23 cellular contexts compared by ENCODE assay signal in genomic region chr15:51580982-51581381, GRCh38. TPM values are rescaled to one million over a fixed set of nuclear protein-coding genes. Genes with fewer than 3 reads are reported as not detected.
DNase-seq lines count a peak whose midpoint lies in the region; ATAC-seq and TF ChIP-seq lines count a peak whose summit lies in the region.
"Had no signal": no experiment of that assay in that cellular context is flagged by ENCODE, and none has a peak within 500 bp of the region (broad histone marks: within the 10 kb centered on the region; RNA-seq: fewer than 3 reads in every experiment).

No MANE protein-coding gene starts in this region.

- peak overlapping the region; percentile 72 for H3K27ac Mint-ChIP-seq in dendritic cell treated with granulocyte-macrophage colony-stimulating factor and Interleukin-4, amounts not matched to agents 40 ng/mL and 50 ng/mL, for 4 days
- no peak overlapping the region for H3K27ac Mint-ChIP-seq in glutamatergic neuron (ENCODE audit: unreplicated experiment)
- no peak overlapping the region for H3K27ac Mint-ChIP-seq in CD8-positive, alpha-beta T cell
- H3K27ac Mint-ChIP-seq: CD4-positive, CD25-positive, alpha-beta regulatory T cell had no signal

- peak; percentile 24 for DNase-seq in ELR (ENCODE audit: low read depth)
- DNase-seq in NB4 (ENCODE audit: low read depth) = peak; percentile 90
- no peak for DNase-seq in smooth muscle cell (lab: John Stamatoyannopoulos, UW; ENCODE audit: unreplicated experiment)
- DNase-seq in glutamatergic neuron = no peak
- no peak for DNase-seq in HK-2 (ENCODE audit: unreplicated experiment)
- DNase-seq in CD8-positive, alpha-beta T cell = no peak
- DNase-seq: BE2C; Caco-2; CD4-positive, CD25-positive, alpha-beta regulatory T cell; DMS 273 treated with DMSO at 0.1 percent for 48 hours; DMS79 treated with DMSO at 0.1 percent for 48 hours; MM.1S; NCI-H1092; NCI-H1436; NCI-H187 treated with DMSO at 0.1 percent for 48 hours; NCI-H2107; NCI-H446 treated with DMSO at 0.1 percent for 48 hours; NCI-H526 treated with DMSO at 0.1 percent for 48 hours; PC-3; RPMI8226; SHP77; SK-N-SH had no signal

- no peak for ATAC-seq in CD8-positive, alpha-beta T cell
- ATAC-seq: PC-3 had no signal

- H3K9me3 ChIP-seq in smooth muscle cell (replicated peaks; ENCODE audit: low read depth) = no peaks in the 10 kb centered on the region
- H3K9me3 ChIP-seq in CD8-positive, alpha-beta T cell (ENCODE audit: low read length) = no peaks in the 10 kb centered on the region
- H3K9me3 ChIP-seq: BE2C, Caco-2, SK-N-SH had no signal

- H3K9me3 Mint-ChIP-seq in dendritic cell treated with granulocyte-macrophage colony-stimulating factor and Interleukin-4, amounts not matched to agents 40 ng/mL and 50 ng/mL, for 4 days = no peaks in the 10 kb centered on the region
- no peaks in the 10 kb centered on the region for H3K9me3 Mint-ChIP-seq in glutamatergic neuron (ENCODE audit: unreplicated experiment)
- H3K9me3 Mint-ChIP-seq in CD8-positive, alpha-beta T cell = peaks cover 7% of the 10 kb centered on the region

- peaks cover 33% of the 10 kb centered on the region for H3K4me1 ChIP-seq in smooth muscle cell (ENCODE audit: low read depth)
- H3K4me1 ChIP-seq in CD8-positive, alpha-beta T cell (ENCODE audit: insufficient read depth, low read length) = no peaks in the 10 kb centered on the region

- intact Hi-C loops in dendritic cell treated with granulocyte-macrophage colony-stimulating factor and Interleukin-4, amounts not matched to agents 40 ng/mL and 50 ng/mL, for 4 days (cut with micrococcal nuclease) = no loop called here
- intact Hi-C loops in CD8-positive, alpha-beta T cell (cut with DNase I, micrococcal nuclease) = no loop called here

- H3K4me2 ChIP-seq in smooth muscle cell = peak overlapping the region; percentile 64
- H3K4me2 ChIP-seq: SK-N-SH had no signal

- no peaks in the 10 kb centered on the region for H3K27me3 Mint-ChIP-seq in dendritic cell treated with granulocyte-macrophage colony-stimulating factor and Interleukin-4, amounts not matched to agents 40 ng/mL and 50 ng/mL, for 4 days
- H3K27me3 Mint-ChIP-seq in glutamatergic neuron (ENCODE audit: unreplicated experiment) = no peaks in the 10 kb centered on the region
- H3K27me3 Mint-ChIP-seq in CD8-positive, alpha-beta T cell (ENCODE audit: low read depth) = no peaks in the 10 kb centered on the region

- peaks cover 28% of the 10 kb centered on the region for H3K36me3 Mint-ChIP-seq in dendritic cell treated with granulocyte-macrophage colony-stimulating factor and Interleukin-4, amounts not matched to agents 40 ng/mL and 50 ng/mL, for 4 days (ENCODE audit: low read depth)
- peaks cover 5% of the 10 kb centered on the region for H3K36me3 Mint-ChIP-seq in glutamatergic neuron (ENCODE audit: unreplicated experiment)
- H3K36me3 Mint-ChIP-seq in CD8-positive, alpha-beta T cell = no peaks in the 10 kb centered on the region
- H3K36me3 Mint-ChIP-seq: CD4-positive, CD25-positive, alpha-beta regulatory T cell had no signal

- TF ChIP-seq CTCF in NB4 (IDR thresholded peaks at IDR 0.05; ENCODE audit: low read depth, low read length) = no peak
- no peak for TF ChIP-seq CTCF in smooth muscle cell (IDR thresholded peaks at IDR 0.05; ENCODE audit: borderline replicate concordance, insufficient read depth, poor library complexity, severe bottlenecking)
- TF ChIP-seq CTCF in glutamatergic neuron (IDR thresholded peaks at IDR 0.05; ENCODE audit: partially characterized antibody, unreplicated experiment) = no peak
- TF ChIP-seq CTCF in CD8-positive, alpha-beta T cell (IDR thresholded peaks at IDR 0.05) = no peak

- H3K27me3 ChIP-seq in smooth muscle cell (ENCODE audit: low read depth) = no peaks in the 10 kb centered on the region
- H3K27me3 ChIP-seq in CD8-positive, alpha-beta T cell (ENCODE audit: insufficient read depth, low read length) = no peaks in the 10 kb centered on the region
- H3K27me3 ChIP-seq: BE2C had no signal

- peaks cover 38% of the 10 kb centered on the region for H3K4me1 Mint-ChIP-seq in dendritic cell treated with granulocyte-macrophage colony-stimulating factor and Interleukin-4, amounts not matched to agents 40 ng/mL and 50 ng/mL, for 4 days (ENCODE audit: low read depth)
- H3K4me1 Mint-ChIP-seq in glutamatergic neuron (ENCODE audit: low read depth, unreplicated experiment) = no peaks in the 10 kb centered on the region
- H3K4me1 Mint-ChIP-seq in CD8-positive, alpha-beta T cell (ENCODE audit: low read depth) = no peaks in the 10 kb centered on the region
- H3K4me1 Mint-ChIP-seq: CD4-positive, CD25-positive, alpha-beta regulatory T cell had no signal

- no peak overlapping the region for H2AFZ ChIP-seq in smooth muscle cell (ENCODE audit: low read depth)

- no peaks in the 10 kb centered on the region for H3K36me3 ChIP-seq in smooth muscle cell (ENCODE audit: low read depth)
- no peaks in the 10 kb centered on the region for H3K36me3 ChIP-seq in CD8-positive, alpha-beta T cell (ENCODE audit: insufficient read depth, low read length)
- H3K36me3 ChIP-seq: BE2C had no signal

- H3K9ac ChIP-seq in smooth muscle cell (ENCODE audit: low read depth) = no peak overlapping the region
- H3K9ac ChIP-seq: SK-N-SH had no signal

- no peak overlapping the region for H3K4me3 Mint-ChIP-seq in dendritic cell treated with granulocyte-macrophage colony-stimulating factor and Interleukin-4, amounts not matched to agents 40 ng/mL and 50 ng/mL, for 4 days
- H3K4me3 Mint-ChIP-seq in glutamatergic neuron (ENCODE audit: unreplicated experiment) = no peak overlapping the region
- no peak overlapping the region for H3K4me3 Mint-ChIP-seq in CD8-positive, alpha-beta T cell
- H3K4me3 Mint-ChIP-seq: CD4-positive, CD25-positive, alpha-beta regulatory T cell had no signal

- peak overlapping the region; percentile 52 for H3K27ac ChIP-seq in smooth muscle cell (ENCODE audit: low read depth)
- H3K27ac ChIP-seq in CD8-positive, alpha-beta T cell (ENCODE audit: low read depth, low read length) = no peak overlapping the region

- H3F3A ChIP-seq in smooth muscle cell (ENCODE audit: low read depth) = peaks cover 13% of the 10 kb centered on the region

- 59% methylated on average over 4 of the region's 4 CpGs for WGBS in smooth muscle cell (ENCODE audit: low lambda C conversion rate)

- POLR2A ChIA-PET in CD8-positive, alpha-beta T cell (lab: Charles Lee) = no interaction called here

- H3K79me2 ChIP-seq in smooth muscle cell (ENCODE audit: low read depth) = peaks cover 3% of the 10 kb centered on the region

- H3K4me3 ChIP-seq in NB4 (ENCODE audit: low read depth, low read length) = peak overlapping the region; percentile 49
- H3K4me3 ChIP-seq in smooth muscle cell = no peak overlapping the region
- H3K4me3 ChIP-seq in CD8-positive, alpha-beta T cell (ENCODE audit: low read depth, low read length) = no peak overlapping the region

- CTCF ChIA-PET in CD8-positive, alpha-beta T cell (lab: Charles Lee) = no interaction called here

- peaks cover 4% of the 10 kb centered on the region for H4K20me1 ChIP-seq in smooth muscle cell (ENCODE audit: low read depth)

- TF ChIP-seq POLR2A in NB4 (IDR thresholded peaks at IDR 0.05; ENCODE audit: extremely low read depth, insufficient read length) = peak; percentile 27

RNA-seq across cellular contexts. Expression of gene DMXL2, which starts 41.6 kb away (rescaled TPM):
- total RNA-seq in smooth muscle cell = 43.5 and 57.8 TPM in 2 replicates
- polyA plus RNA-seq in smooth muscle cell = 9.3 and 10.0 TPM in 2 replicates
- 48.2 TPM for total RNA-seq in glutamatergic neuron (ENCODE audit: unreplicated experiment)
- 1 to 10 TPM; 3.3 to 3.6 TPM for total RNA-seq in CD8-positive, alpha-beta T cell

Comparison
In these comparisons a context has a peak if more than half of its experiments do, and no peak if none do; other contexts are left out.
1. DNase-seq: peak in ELR (single experiment) and NB4 (single experiment); none in smooth muscle cell (single experiment), glutamatergic neuron (single experiment), HK-2 (single experiment) and CD8-positive, alpha-beta T cell (0 of 7).